Comparison of ENCODE assay signal across 10 cellular contexts in the genomic region with DNA sequence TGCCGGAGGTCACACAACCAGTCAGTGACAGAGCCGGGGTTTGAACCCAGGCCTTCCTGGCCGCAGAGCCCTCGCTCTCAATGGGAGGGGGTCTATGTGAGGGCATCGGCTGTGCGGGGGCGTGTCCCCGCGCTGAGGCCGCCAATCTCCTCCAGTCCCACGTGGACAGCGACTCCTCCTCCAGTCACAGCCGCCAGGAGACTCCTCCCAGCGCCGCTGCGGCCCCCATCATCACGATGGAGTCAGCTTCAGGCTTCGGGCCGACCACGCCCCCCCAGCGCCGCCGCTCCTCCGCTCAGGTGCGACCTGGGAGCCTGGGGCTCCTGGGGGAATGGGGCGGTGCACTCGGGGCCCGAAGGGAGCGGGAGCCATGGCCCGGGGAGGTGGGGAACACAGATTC. TPM values are rescaled to one million over a fixed set of nuclear protein-coding genes. Genes with fewer than 3 reads are reported as not detected.
A peak's percentile ranks its signal among the peaks of the same experiment; 100 is the strongest.
DNase-seq lines count a peak whose midpoint lies in the region; ATAC-seq and TF ChIP-seq lines count a peak whose summit lies in the region.
"Had no signal": no experiment of that assay in that cellular context is flagged by ENCODE, and none has a peak within 500 bp of the region (broad histone marks: within the 10 kb centered on the region; RNA-seq: fewer than 3 reads in every experiment).

No MANE protein-coding gene starts in this region.

- H3K4me1 Mint-ChIP-seq in activated T-cell treated with anti-CD3 and anti-CD28 coated beads, Interleukin-2, amount 50 U/mL, for 4 hours (ENCODE audit: low read depth): peaks cover 28% of the 10 kb centered on the region

- H3K27me3 Mint-ChIP-seq in activated T-cell treated with anti-CD3 and anti-CD28 coated beads, Interleukin-2, amount 50 U/mL, for 4 hours (ENCODE audit: low read depth): peaks cover 10% of the 10 kb centered on the region

- H3K9me2 ChIP-seq in hepatocyte (replicated peaks; ENCODE audit: insufficient read depth): no peaks in the 10 kb centered on the region

- H4K20me1 ChIP-seq in hepatocyte (ENCODE audit: insufficient read depth, poor library complexity, severe bottlenecking): no peaks in the 10 kb centered on the region

- H3K27ac ChIP-seq in hepatocyte: no peak overlapping the region

- H3K36me3 ChIP-seq in hepatocyte (replicated peaks; ENCODE audit: insufficient read depth, low read depth): no peaks in the 10 kb centered on the region

- DNase-seq in NCI-H1105 treated with DMSO at 0.1 percent for 48 hours (lab: John Stamatoyannopoulos, UW): peak; percentile 66
- peak; percentile 61 for DNase-seq in activated T-cell treated with anti-CD3 and anti-CD28 coated beads, Interleukin-2, amount 50 U/mL, for 4 hours
- peak; percentile 54 for DNase-seq in hepatocyte (ENCODE audit: low spot score)
- DNase-seq in stimulated activated CD8-positive, alpha-beta memory T cell treated with anti-CD3 and anti-CD28 coated beads, Interleukin-12 subunit alpha, Interleukin-12 subunit beta, amount 100 ng/mL, for 24 hours (ENCODE audit: extremely low read depth): peak; percentile 40
- DNase-seq in NCI-H774 (lab: John Stamatoyannopoulos, UW): no peak
- DNase-seq: NCI-H446 had no signal

- no peak overlapping the region for H3K4me3 ChIP-seq in hepatocyte

- H3K27me3 ChIP-seq in hepatocyte: no peaks in the 10 kb centered on the region

- no peaks in the 10 kb centered on the region for H3K4me1 ChIP-seq in hepatocyte (ENCODE audit: insufficient read depth)

- H3K36me3 Mint-ChIP-seq in activated T-cell treated with anti-CD3 and anti-CD28 coated beads, Interleukin-2, amount 50 U/mL, for 4 hours (ENCODE audit: insufficient read depth): no peaks in the 10 kb centered on the region

- H2AFZ ChIP-seq in hepatocyte: no peak overlapping the region

- H3K4me2 ChIP-seq in hepatocyte: no peak overlapping the region

- no peak for TF ChIP-seq CTCF in hepatocyte (IDR thresholded peaks at IDR 0.05; ENCODE audit: poor library complexity)

- no peaks in the 10 kb centered on the region for H3K9me3 Mint-ChIP-seq in activated T-cell treated with anti-CD3 and anti-CD28 coated beads, Interleukin-2, amount 50 U/mL, for 4 hours

- H3K4me3 Mint-ChIP-seq in activated T-cell treated with anti-CD3 and anti-CD28 coated beads, Interleukin-2, amount 50 U/mL, for 4 hours: peak overlapping the region; percentile 73

- no peaks in the 10 kb centered on the region for H3K9me3 ChIP-seq in hepatocyte (ENCODE audit: low read depth)

- ATAC-seq in activated T-cell treated with anti-CD3 and anti-CD28 coated beads, Interleukin-2, amount 50 U/mL, for 4 hours: peak; percentile 66 to 71
- ATAC-seq in GM19324 (IDR thresholded peaks at IDR 0.05; ENCODE audit: low FRiP score, unreplicated experiment): no peak
- no peak for ATAC-seq in GM18517 (IDR thresholded peaks at IDR 0.05; ENCODE audit: unreplicated experiment)
- ATAC-seq in HG03135 (IDR thresholded peaks at IDR 0.05; ENCODE audit: unreplicated experiment): no peak

- WGBS in hepatocyte (ENCODE audit: low lambda C conversion rate, missing lambda C conversion rate): 23% methylated on average over 26 of the region's 30 CpGs

- H3K79me2 ChIP-seq in hepatocyte: no peaks in the 10 kb centered on the region

RNA-seq across cellular contexts. Expression of gene SPRED3, which starts 6.0 kb away (rescaled TPM):
- under 1 TPM; 0.46 to 0.74 (median 0.57) TPM for total RNA-seq in activated T-cell treated with anti-CD3 and anti-CD28 coated beads, Interleukin-2, amount 50 U/mL, for 4 hours
- total RNA-seq in hepatocyte: 0.68 and 4.0 TPM in 2 replicates
- polyA plus RNA-seq in hepatocyte: 2.3 and 3.9 TPM in 2 replicates

RNA-seq across cellular contexts. Expression of gene GGN, which starts 6.7 kb away (rescaled TPM):
- under 1 TPM in 2 of 3 donors, not detected in 1; 0.11 TPM for total RNA-seq in activated T-cell treated with anti-CD3 and anti-CD28 coated beads, Interleukin-2, amount 50 U/mL, for 4 hours
- 0.12 and 0.60 TPM in 2 replicates for total RNA-seq in hepatocyte
- polyA plus RNA-seq in hepatocyte: 1.1 and 1.6 TPM in 2 replicates

RNA-seq across cellular contexts. Expression of gene FAM98C, which starts 8.4 kb away (rescaled TPM):
- total RNA-seq in activated T-cell treated with anti-CD3 and anti-CD28 coated beads, Interleukin-2, amount 50 U/mL, for 4 hours: 10 to 100 TPM; 22.7 to 27.5 (median 24.5) TPM
- 9.9 and 17.3 TPM in 2 replicates for total RNA-seq in hepatocyte
- 20.2 and 27.7 TPM in 2 replicates for polyA plus RNA-seq in hepatocyte

RNA-seq across cellular contexts. Expression of gene PSMD8, which starts 20.1 kb away (rescaled TPM):
- total RNA-seq in activated T-cell treated with anti-CD3 and anti-CD28 coated beads, Interleukin-2, amount 50 U/mL, for 4 hours: 100 to 1,000 TPM; 331 to 368 (median 337) TPM
- 250 and 263 TPM in 2 replicates for total RNA-seq in hepatocyte
- 278 and 312 TPM in 2 replicates for polyA plus RNA-seq in hepatocyte

RNA-seq across cellular contexts. Expression of gene RASGRP4, which starts 31.5 kb away (rescaled TPM):
- total RNA-seq in activated T-cell treated with anti-CD3 and anti-CD28 coated beads, Interleukin-2, amount 50 U/mL, for 4 hours: 1 to 10 TPM in 2 of 3 donors, under 1 TPM in 1; 0.66 to 1.4 (median 1.2) TPM
- total RNA-seq in hepatocyte: 0.07 and 0.36 TPM in 2 replicates
- 0.44 TPM in 1 of 2 replicates, not detected in the other for polyA plus RNA-seq in hepatocyte
- total RNA-seq: epithelial cell of proximal tubule had no signal

Comparison
In these comparisons a context has a peak if more than half of its experiments do, and no peak if none do; other contexts are left out.
1. ATAC-seq: peak in activated T-cell treated with anti-CD3 and anti-CD28 coated beads, Interleukin-2, amount 50 U/mL, for 4 hours (2 of 2); none in GM19324 (single experiment), GM18517 (single experiment) and HG03135 (single experiment).